In the genomic region with DNA sequence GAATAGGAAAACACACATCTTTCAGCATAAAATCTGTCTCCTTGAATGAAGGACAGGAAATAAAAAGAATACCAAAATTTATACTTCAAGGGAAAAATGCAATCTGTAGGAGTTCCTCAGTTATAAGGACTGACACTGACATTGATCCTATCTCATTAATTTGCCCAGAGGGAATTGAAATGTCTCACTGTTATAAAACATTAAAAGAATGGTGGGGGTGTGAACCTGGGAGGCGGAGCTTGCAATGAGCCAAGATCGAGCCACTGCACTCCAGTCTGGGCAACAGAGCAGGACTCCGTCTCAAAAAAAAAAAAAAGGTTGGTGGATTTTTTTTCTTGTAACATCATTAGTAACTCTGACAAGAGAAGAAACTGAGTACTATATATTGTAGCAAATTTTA, we compare ENCODE assay signal across 20 cellular contexts.
DNase-seq lines count a peak whose midpoint lies in the region; ATAC-seq, FAIRE-seq and TF ChIP-seq lines count a peak whose summit lies in the region.
"Had no signal": no experiment of that assay in that cellular context is flagged by ENCODE, and none has a peak within 500 bp of the region (broad histone marks: within the 10 kb centered on the region; RNA-seq: fewer than 3 reads in every experiment).

No MANE protein-coding gene starts in this region.

- no peak overlapping the region for H2BK15ac ChIP-seq in mesenchymal stem cell (ENCODE audit: low read depth, poor library complexity, severe bottlenecking)

- WGBS in mesenchymal stem cell, result 100% methylated on average over 2 of the region's 3 CpGs

- H2BK120ac ChIP-seq in mesenchymal stem cell (ENCODE audit: low read depth, low read length), result no peak overlapping the region

- H3K36me3 ChIP-seq in mesenchymal stem cell (ENCODE audit: control insufficient read depth in 1 of 2, insufficient read depth in 2 of 2, low read depth in 1 of 2, low read length in 2 of 2), result peaks cover 0 to 7% of the 10 kb centered on the region in 2 experiments

- intact Hi-C loops in activated CD4-positive, alpha-beta T cell treated with anti-CD3 and anti-CD28 coated beads, Interleukin-2, amount 10 ng/mL, durations not matched to agents 24 days and 14 days (cut with micrococcal nuclease), result no loop called here

- H3K14ac ChIP-seq in mesenchymal stem cell (ENCODE audit: low read length in 2 of 2), result no peak overlapping the region

- no peak overlapping the region for H2AFZ ChIP-seq in mesenchymal stem cell (ENCODE audit: low read depth, low read length)

- H3K79me1 ChIP-seq in mesenchymal stem cell (replicated peaks; ENCODE audit: low read length, poor library complexity, severe bottlenecking), result peaks cover 5% of the 10 kb centered on the region

- no peaks in the 10 kb centered on the region for H3K27me3 ChIP-seq in mesenchymal stem cell (ENCODE audit: control insufficient read depth in 1 of 2, insufficient read depth in 1 of 2, low read length in 2 of 2)
- H3K27me3 ChIP-seq: BE2C had no signal

- H3K27me3 Mint-ChIP-seq in activated CD4-positive, alpha-beta T cell treated with anti-CD3 and anti-CD28 coated beads, Interleukin-2, amount 10 ng/mL, durations not matched to agents 24 days and 14 days, result no peaks in the 10 kb centered on the region

- no peak overlapping the region for H2AK5ac ChIP-seq in mesenchymal stem cell (ENCODE audit: low read length, severe bottlenecking)

- H3K4me3 ChIP-seq in epithelial cell of proximal tubule (ENCODE audit: low read depth, low read length), result peak overlapping the region; percentile 21
- H3K4me3 ChIP-seq in mesenchymal stem cell (ENCODE audit: insufficient read depth in 1 of 2, low read depth in 1 of 2, low read length in 2 of 2), result peak overlapping the region in 1 of 2 experiments; percentile 62

- no peak overlapping the region for H3K4me3 Mint-ChIP-seq in activated CD4-positive, alpha-beta T cell treated with anti-CD3 and anti-CD28 coated beads, Interleukin-2, amount 10 ng/mL, durations not matched to agents 24 days and 14 days

- no peaks in the 10 kb centered on the region for H3K36me3 Mint-ChIP-seq in activated CD4-positive, alpha-beta T cell treated with anti-CD3 and anti-CD28 coated beads, Interleukin-2, amount 10 ng/mL, durations not matched to agents 24 days and 14 days (ENCODE audit: low read depth)

- DNase-seq in activated CD4-positive, alpha-beta T cell treated with anti-CD3 and anti-CD28 coated beads, Interleukin-2, amount 10 ng/mL, durations not matched to agents 24 days and 14 days, result peak; percentile 1
- no peak for DNase-seq in activated CD4-positive, alpha-beta T cell treated with anti-CD3 and anti-CD28 coated beads for 1 hour
- DNase-seq in epithelial cell of proximal tubule (ENCODE audit: low read depth) (peak; percentile 27), mesenchymal stem cell (no peak), Ammon's horn (ENCODE audit: low spot score) (no peak), GM12891 (ENCODE audit: insufficient read length, low spot score) (no peak)
- no peak for DNase-seq in activated CD4-positive, CD25-positive, alpha-beta regulatory T cell treated with anti-CD3 and anti-CD28 coated beads, Interleukin-2, amount 50 U/mL, for 72 hours
- DNase-seq: 8988T, BE2C, EL, GF-D8, Kasumi-1, NCI-H1048, NCI-H1417 treated with DMSO at 0.1 percent for 48 hours, NCI-H187, NCI-H446, NCI-H526, Right ventricle myocardium superior had no signal

- no peak overlapping the region for H3K23ac ChIP-seq in mesenchymal stem cell (ENCODE audit: low read length in 2 of 2)

- H3K18ac ChIP-seq in mesenchymal stem cell (ENCODE audit: low read depth in 1 of 2, low read length in 2 of 2), result no peak overlapping the region

- H3K4me2 ChIP-seq in mesenchymal stem cell (ENCODE audit: low read length, poor library complexity, severe bottlenecking), result no peak overlapping the region

- no peak overlapping the region for H3K4ac ChIP-seq in mesenchymal stem cell (ENCODE audit: low read depth in 1 of 2, low read length in 2 of 2)

- no peak overlapping the region for H4K91ac ChIP-seq in mesenchymal stem cell (ENCODE audit: low read length)

- ATAC-seq in esophagus mucosa, result no peak

- H3K27ac ChIP-seq in mesenchymal stem cell (ENCODE audit: low read length, poor library complexity, severe bottlenecking), result peak overlapping the region; percentile 96

- no peak overlapping the region for H2BK12ac ChIP-seq in mesenchymal stem cell (ENCODE audit: low read length in 2 of 2)

- peak overlapping the region; percentile 55 for H3K9ac ChIP-seq in mesenchymal stem cell (ENCODE audit: low read length)

- TF ChIP-seq POLR2A in GM12891 (IDR thresholded peaks at IDR 0.05; ENCODE audit: low read depth, low read length), result no peak

- H3K9me3 ChIP-seq in mesenchymal stem cell (ENCODE audit: control insufficient read depth, low read length), result no peaks in the 10 kb centered on the region
- H3K9me3 ChIP-seq: BE2C had no signal

- H3K4me1 Mint-ChIP-seq in activated CD4-positive, alpha-beta T cell treated with anti-CD3 and anti-CD28 coated beads, Interleukin-2, amount 10 ng/mL, durations not matched to agents 24 days and 14 days, result no peaks in the 10 kb centered on the region

- no peak overlapping the region for H3K27ac Mint-ChIP-seq in activated CD4-positive, alpha-beta T cell treated with anti-CD3 and anti-CD28 coated beads, Interleukin-2, amount 10 ng/mL, durations not matched to agents 24 days and 14 days

- FAIRE-seq in GM12891 (lab: Jason Lieb, UNC), result no peak
- FAIRE-seq: GM19239 had no signal

- no peak for TF ChIP-seq CTCF in epithelial cell of proximal tubule (conservative IDR thresholded peaks at IDR 0.05; ENCODE audit: low read depth, low read length)

- H3K9me3 Mint-ChIP-seq in activated CD4-positive, alpha-beta T cell treated with anti-CD3 and anti-CD28 coated beads, Interleukin-2, amount 10 ng/mL, durations not matched to agents 24 days and 14 days, result no peaks in the 10 kb centered on the region

- H3K4me1 ChIP-seq in mesenchymal stem cell (ENCODE audit: control insufficient read depth, insufficient read depth, low read depth, low read length), result peaks cover 11% of the 10 kb centered on the region
- H3K4me1 ChIP-seq: BE2C had no signal

- no peak overlapping the region for H4K8ac ChIP-seq in mesenchymal stem cell (ENCODE audit: low read length)

- H2BK5ac ChIP-seq in mesenchymal stem cell (ENCODE audit: low read depth, low read length, poor library complexity, severe bottlenecking), result no peak overlapping the region

TF ChIP-seq in GM12891, 5 proteins besides CTCF, POLR2A, EP300 and RAD21:
- TF ChIP-seq TAF1 (IDR thresholded peaks at IDR 0.05; ENCODE audit: low read depth, low read length) (no peak), SPI1 (IDR thresholded peaks at IDR 0.05; ENCODE audit: low read depth, low read length) (no peak), POU2F2 (IDR thresholded peaks at IDR 0.05; ENCODE audit: low read depth, low read length) (no peak), POLR2AphosphoS5 (IDR thresholded peaks at IDR 0.05; ENCODE audit: low read depth, low read length) (no peak), PAX5 (IDR thresholded peaks at IDR 0.05; ENCODE audit: insufficient read depth, low read length, severe bottlenecking) (no peak)

Comparison
In these comparisons a context has a peak if more than half of its experiments do, and no peak if none do; other contexts are left out.
1. DNase-seq: peak in activated CD4-positive, alpha-beta T cell treated with anti-CD3 and anti-CD28 coated beads, Interleukin-2, amount 10 ng/mL, durations not matched to agents 24 days and 14 days (single experiment) and epithelial cell of proximal tubule (single experiment); none in activated CD4-positive, alpha-beta T cell treated with anti-CD3 and anti-CD28 coated beads for 1 hour (single experiment), mesenchymal stem cell (single experiment), Ammon's horn (single experiment), GM12891 (single experiment) and activated CD4-positive, CD25-positive, alpha-beta regulatory T cell treated with anti-CD3 and anti-CD28 coated beads, Interleukin-2, amount 50 U/mL, for 72 hours (single experiment).